ENCODE assay signal across 8 cellular contexts in the genomic region with DNA sequence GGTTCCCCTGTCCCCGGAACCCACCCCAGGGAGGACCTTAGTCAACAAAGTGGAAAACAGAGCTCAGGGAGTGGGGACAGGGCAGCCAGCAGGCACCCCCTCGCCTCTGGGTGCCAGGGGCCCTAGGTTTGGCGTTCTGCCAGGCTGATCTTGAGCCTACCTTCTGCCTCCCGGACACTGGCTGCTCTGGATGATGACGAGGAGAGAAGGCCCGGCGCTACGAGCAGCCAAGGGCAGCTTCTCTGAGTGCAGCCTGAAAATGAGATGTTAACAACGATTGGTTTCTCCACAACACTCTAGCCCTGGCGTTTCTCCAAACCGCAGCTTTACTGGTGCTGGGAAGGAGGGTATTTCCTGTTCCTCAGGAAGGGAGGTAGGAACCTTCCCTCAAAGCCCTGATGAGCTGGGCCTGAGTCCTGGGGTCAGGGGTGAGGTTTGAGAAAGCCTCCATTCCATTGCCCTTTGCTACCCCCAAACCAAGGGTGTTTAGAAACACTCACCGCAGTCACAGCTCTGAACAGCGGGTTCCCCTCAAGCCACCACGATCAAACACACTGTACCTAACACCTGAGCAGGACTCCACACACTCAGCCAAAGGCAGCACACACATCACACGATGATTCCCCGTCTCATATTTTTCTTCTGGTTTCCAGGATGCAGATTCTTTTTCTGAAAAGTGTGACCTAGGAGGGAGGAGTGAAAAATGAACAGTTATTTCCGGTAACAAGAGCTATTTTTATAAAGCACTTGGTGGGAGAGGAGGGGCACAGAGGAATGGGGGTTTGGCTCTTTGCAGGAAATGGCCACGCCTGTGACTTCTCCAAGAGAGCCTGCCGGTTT. TPM values are rescaled to one million over a fixed set of nuclear protein-coding genes. Genes with fewer than 3 reads are reported as not detected.
A peak's percentile ranks its signal among the peaks of the same experiment; 100 is the strongest.
DNase-seq lines count a peak whose midpoint lies in the region; ATAC-seq and TF ChIP-seq lines count a peak whose summit lies in the region.

A gene (minus strand): TSS at position 709 of the 840 bp plus-strand sequence. CDS start 1,054 bp downstream, outside the sequence.

- in situ Hi-C loops in astrocyte of the cerebellum (cut with HindIII; ENCODE audit: low sequenced_read_pairs): no loop called here

- DNase-seq in A673 (ENCODE audit: low spot score): peak; percentile 96
- DNase-seq in T-cell: peak; percentile 32 to 78 (median 58)
- DNase-seq in astrocyte of the cerebellum (ENCODE audit: low read depth): peak; percentile 89
- peak; percentile 86 for DNase-seq in hepatocyte (ENCODE audit: low spot score)
- DNase-seq in smooth muscle cell (lab: John Stamatoyannopoulos, UW; ENCODE audit: unreplicated experiment): no peak
- no peak for DNase-seq in neural progenitor cell (ENCODE audit: low spot score)

- H3K9me3 ChIP-seq in A673 (ENCODE audit: low read depth, low read length, poor library complexity, severe bottlenecking) (no peaks in the 10 kb centered on the region), Loucy (ENCODE audit: insufficient read depth, low read depth, low read length) (no peaks in the 10 kb centered on the region), hepatocyte (ENCODE audit: low read depth) (no peaks in the 10 kb centered on the region), smooth muscle cell (replicated peaks; ENCODE audit: low read depth) (no peaks in the 10 kb centered on the region), neural progenitor cell (ENCODE audit: low read depth) (no peaks in the 10 kb centered on the region)

- H3K4me3 ChIP-seq in A673 (ENCODE audit: low read depth, low read length, poor library complexity, severe bottlenecking) (peak within 1 kb of the TSS; percentile 55), Loucy (ENCODE audit: low read length, poor library complexity, severe bottlenecking) (peak within 1 kb of the TSS; percentile 89), astrocyte of the cerebellum (ENCODE audit: low read depth, low read length) (peak within 1 kb of the TSS; percentile 44), hepatocyte (no peak within 1 kb of the TSS), smooth muscle cell (peak within 1 kb of the TSS; percentile 19), neural progenitor cell (no peak within 1 kb of the TSS)

- H3K9ac ChIP-seq in Loucy (ENCODE audit: low read depth, low read length, poor library complexity, severe bottlenecking) (peak within 1 kb of the TSS; percentile 98), smooth muscle cell (ENCODE audit: low read depth) (peak within 1 kb of the TSS; percentile 40), neural progenitor cell (no peak within 1 kb of the TSS)

- H2AFZ ChIP-seq in Loucy (ENCODE audit: low read length): peak within 1 kb of the TSS; percentile 37
- H2AFZ ChIP-seq in hepatocyte: peak within 1 kb of the TSS; percentile 21
- H2AFZ ChIP-seq in smooth muscle cell (ENCODE audit: low read depth): peak within 1 kb of the TSS; percentile 38
- no peak within 1 kb of the TSS for H2AFZ ChIP-seq in neural progenitor cell (replicated peaks)

- H3K4me1 ChIP-seq in A673 (ENCODE audit: insufficient read depth, low read length, poor library complexity, severe bottlenecking): peaks cover 10% of the 10 kb centered on the region
- H3K4me1 ChIP-seq in Loucy (ENCODE audit: insufficient read depth, low read length, poor library complexity, severe bottlenecking): peaks cover 46% of the 10 kb centered on the region
- peaks cover 17% of the 10 kb centered on the region for H3K4me1 ChIP-seq in hepatocyte (ENCODE audit: insufficient read depth)
- no peaks in the 10 kb centered on the region for H3K4me1 ChIP-seq in smooth muscle cell (ENCODE audit: low read depth)
- H3K4me1 ChIP-seq in neural progenitor cell: peaks cover 10% of the 10 kb centered on the region

- H3K27ac ChIP-seq in A673 (ENCODE audit: low read depth, low read length, poor library complexity, severe bottlenecking): peak within 1 kb of the TSS; percentile 89
- H3K27ac ChIP-seq in hepatocyte: peak within 1 kb of the TSS; percentile 97
- H3K27ac ChIP-seq in smooth muscle cell (ENCODE audit: low read depth): peak within 1 kb of the TSS; percentile 68
- H3K27ac ChIP-seq in neural progenitor cell: no peak within 1 kb of the TSS

- H3K36me3 Mint-ChIP-seq in T-cell (peaks cover 14% of the 10 kb centered on the region), neural progenitor cell (no peaks in the 10 kb centered on the region)

- no peak for TF ChIP-seq CTCF in A673 (conservative IDR thresholded peaks at IDR 0.05; ENCODE audit: low read depth, low read length)
- TF ChIP-seq CTCF in Loucy (conservative IDR thresholded peaks at IDR 0.05; ENCODE audit: low read length): no peak
- no peak for TF ChIP-seq CTCF in astrocyte of the cerebellum (IDR thresholded peaks at IDR 0.05; ENCODE audit: low read depth, low read length, missing control alignments)
- no peak for TF ChIP-seq CTCF in hepatocyte (IDR thresholded peaks at IDR 0.05; ENCODE audit: poor library complexity)
- TF ChIP-seq CTCF in smooth muscle cell (IDR thresholded peaks at IDR 0.05; ENCODE audit: borderline replicate concordance, insufficient read depth, poor library complexity, severe bottlenecking): no peak
- TF ChIP-seq CTCF in neural progenitor cell (IDR thresholded peaks at IDR 0.05): no peak

- peak within 1 kb of the TSS; percentile 97 to 98 for H3K27ac Mint-ChIP-seq in T-cell
- no peak within 1 kb of the TSS for H3K27ac Mint-ChIP-seq in neural progenitor cell

- peaks cover 34 to 44% (median 41%) of the 10 kb centered on the region in 3 donors for H3K4me1 Mint-ChIP-seq in T-cell
- peaks cover 24% of the 10 kb centered on the region for H3K4me1 Mint-ChIP-seq in neural progenitor cell

- TSS peak; percentile 40 for BruUV-seq in A673 (replicated peaks; lab: Mats Ljungman, UMichigan)

- H3K79me2 ChIP-seq in Loucy (ENCODE audit: insufficient read depth, low read length): peaks cover 47% of the 10 kb centered on the region
- no peaks in the 10 kb centered on the region for H3K79me2 ChIP-seq in hepatocyte
- no peaks in the 10 kb centered on the region for H3K79me2 ChIP-seq in smooth muscle cell (ENCODE audit: low read depth)
- no peaks in the 10 kb centered on the region for H3K79me2 ChIP-seq in neural progenitor cell (ENCODE audit: low read depth)

- POLR2A ChIA-PET in A673 (lab: Charles Lee; ENCODE audit: low non-redundant PET): interaction anchor here (0.6 kb wide), 2 partner anchors 192 to 992 kb away, joined by 3 to 4 read pairs; no protein-coding TSS in a partner anchor
- POLR2A ChIA-PET in T-cell (lab: Charles Lee): interaction anchor here (0.5 to 2.4 kb wide), 9 partner anchors 15 to 190 kb away, joined by 3 to 9 read pairs (median 4); a partner anchor contains a TSS

- WGBS in hepatocyte (ENCODE audit: low lambda C conversion rate, missing lambda C conversion rate): 51% methylated on average over 18 of the region's 19 CpGs
- WGBS in smooth muscle cell (ENCODE audit: low lambda C conversion rate): 64% methylated on average over 19 of the region's 19 CpGs

- TF ChIP-seq POLR2A in GM18526 (IDR thresholded peaks at IDR 0.05; ENCODE audit: extremely low read depth, insufficient read length): peak; percentile 16

- H3K4me2 ChIP-seq in Loucy (ENCODE audit: low read depth, low read length, poor library complexity, severe bottlenecking): peak within 1 kb of the TSS; percentile 92
- peak within 1 kb of the TSS; percentile 69 for H3K4me2 ChIP-seq in hepatocyte
- H3K4me2 ChIP-seq in smooth muscle cell: peak within 1 kb of the TSS; percentile 65
- no peak within 1 kb of the TSS for H3K4me2 ChIP-seq in neural progenitor cell

- intact Hi-C loops in A673 (cut with micrococcal nuclease; ENCODE audit: unreplicated experiment): no loop called here

- H3K27me3 Mint-ChIP-seq in T-cell (no peaks in the 10 kb centered on the region), neural progenitor cell (ENCODE audit: insufficient read depth, low read depth) (peaks cover 12% of the 10 kb centered on the region)

- H3K9me3 Mint-ChIP-seq in T-cell: no peaks in the 10 kb centered on the region
- no peaks in the 10 kb centered on the region for H3K9me3 Mint-ChIP-seq in neural progenitor cell

- H3F3A ChIP-seq in Loucy (ENCODE audit: low read depth): peaks cover 8% of the 10 kb centered on the region; the same call in 1 of the 2 replicates
- no peaks in the 10 kb centered on the region for H3F3A ChIP-seq in smooth muscle cell (ENCODE audit: low read depth)
- H3F3A ChIP-seq in neural progenitor cell (ENCODE audit: low read depth): no peaks in the 10 kb centered on the region

- ATAC-seq in T-cell (replicated peaks in 1 of 4): peak; percentile 72 to 89 (median 76)

- no peaks in the 10 kb centered on the region for H3K27me3 ChIP-seq in A673 (replicated peaks; ENCODE audit: insufficient read depth, low read depth, low read length, poor library complexity)
- no peaks in the 10 kb centered on the region for H3K27me3 ChIP-seq in Loucy (ENCODE audit: insufficient read depth, low read length, poor library complexity, severe bottlenecking)
- no peaks in the 10 kb centered on the region for H3K27me3 ChIP-seq in hepatocyte
- H3K27me3 ChIP-seq in smooth muscle cell (ENCODE audit: low read depth): no peaks in the 10 kb centered on the region
- no peaks in the 10 kb centered on the region for H3K27me3 ChIP-seq in neural progenitor cell

- H3K9me2 ChIP-seq in Loucy (replicated peaks; ENCODE audit: low read depth, low read length): no peaks in the 10 kb centered on the region
- H3K9me2 ChIP-seq in hepatocyte (replicated peaks; ENCODE audit: insufficient read depth): no peaks in the 10 kb centered on the region

- H3K4me3 Mint-ChIP-seq in T-cell (peak within 1 kb of the TSS; percentile 86 to 89 (median 87)), neural progenitor cell (no peak within 1 kb of the TSS)

- H4K20me1 ChIP-seq in Loucy (ENCODE audit: insufficient read depth, low read length, poor library complexity, severe bottlenecking) (peaks cover 25% of the 10 kb centered on the region), hepatocyte (ENCODE audit: insufficient read depth, poor library complexity, severe bottlenecking) (no peaks in the 10 kb centered on the region), smooth muscle cell (ENCODE audit: low read depth) (no peaks in the 10 kb centered on the region), neural progenitor cell (ENCODE audit: low read depth) (no peaks in the 10 kb centered on the region)

- peaks cover 10% of the 10 kb centered on the region for H3K36me3 ChIP-seq in A673 (ENCODE audit: insufficient read depth, low read length, poor library complexity, severe bottlenecking)
- peaks cover 9% of the 10 kb centered on the region; the same call in 1 of the 2 replicates for H3K36me3 ChIP-seq in Loucy (ENCODE audit: insufficient read depth, low read length)
- no peaks in the 10 kb centered on the region for H3K36me3 ChIP-seq in hepatocyte (replicated peaks; ENCODE audit: insufficient read depth, low read depth)
- no peaks in the 10 kb centered on the region for H3K36me3 ChIP-seq in smooth muscle cell (ENCODE audit: low read depth)
- H3K36me3 ChIP-seq in neural progenitor cell: no peaks in the 10 kb centered on the region

- CTCF ChIA-PET in A673 (lab: Charles Lee): interaction anchor here (1.2 kb wide), 1 partner anchor 60 kb away, joined by 6 read pairs; no protein-coding TSS in a partner anchor
- CTCF ChIA-PET in T-cell (lab: Charles Lee): interaction anchor here (1.1 to 1.9 kb wide), 8 partner anchors 30 to 62 kb away, joined by 3 to 13 read pairs (median 5); a partner anchor contains a TSS

RNA-seq across cellular contexts. Expression of the gene that starts here (rescaled TPM):
- 29.4 and 30.7 TPM in 2 replicates for total RNA-seq in A673 (2021)
- total RNA-seq in T-cell: 100 to 1,000 TPM; 102 to 181 (median 138) TPM
- 7.7 and 12.6 TPM in 2 replicates for total RNA-seq in hepatocyte
- polyA plus RNA-seq in hepatocyte: 17.0 and 23.9 TPM in 2 replicates
- total RNA-seq in smooth muscle cell: 5.8 and 7.5 TPM in 2 replicates
- 7.8 and 9.6 TPM in 2 replicates for polyA plus RNA-seq in smooth muscle cell
- total RNA-seq in neural progenitor cell (ENCODE audit: low replicate concordance): 0.07 and 0.19 TPM in 2 replicates

Comparison
In these comparisons a context has a peak if more than half of its experiments do, and no peak if none do; other contexts are left out.
1. DNase-seq: peak in A673 (single experiment), T-cell (34 of 34), astrocyte of the cerebellum (single experiment) and hepatocyte (single experiment); none in smooth muscle cell (single experiment) and neural progenitor cell (single experiment).
2. H3K4me3 ChIP-seq: peak in A673 (single experiment), Loucy (single experiment), astrocyte of the cerebellum (single experiment) and smooth muscle cell (single experiment); none in hepatocyte (single experiment) and neural progenitor cell (single experiment).